Comparison of ENCODE assay signal across 9 cellular contexts in genomic region chr10:124035928-124036558, GRCh38. TPM values are rescaled to one million over a fixed set of nuclear protein-coding genes. Genes with fewer than 3 reads are reported as not detected.
DNase-seq lines count a peak whose midpoint lies in the region; ATAC-seq and TF ChIP-seq lines count a peak whose summit lies in the region.
"Had no signal": no experiment of that assay in that cellular context is flagged by ENCODE, and none has a peak within 500 bp of the region (broad histone marks: within the 10 kb centered on the region; RNA-seq: fewer than 3 reads in every experiment).

No MANE protein-coding gene starts in this region.

- H3K9me3 ChIP-seq in right cardiac atrium (ENCODE audit: control insufficient read depth, low read length) (no peaks in the 10 kb centered on the region), upper lobe of left lung (no peaks in the 10 kb centered on the region)

- intact Hi-C loops in right cardiac atrium (cut with DNase I) = no loop called here

- H3K4me3 ChIP-seq in right cardiac atrium (ENCODE audit: low read length) = no peak overlapping the region
- H3K4me3 ChIP-seq in upper lobe of left lung = no peak overlapping the region

- TF ChIP-seq EP300 in upper lobe of left lung (IDR thresholded peaks at IDR 0.05) = no peak

- ATAC-seq in HG03139 (IDR thresholded peaks at IDR 0.05; ENCODE audit: unreplicated experiment) = peak; percentile 94
- ATAC-seq in right cardiac atrium = peak in 1 of 2 donors; percentile 27
- ATAC-seq in upper lobe of left lung (ENCODE audit: low FRiP score in 2 of 2) = peak; percentile 63 to 86

- DNase-seq in Caki2 (ENCODE audit: low read depth) (peak; percentile 26), GM19240 (ENCODE audit: insufficient read length, low spot score) (peak; percentile 91), SKM-1 treated with dmso at 0.1 percent for 144 hours (lab: John Stamatoyannopoulos, UW; ENCODE audit: unreplicated experiment) (peak; percentile 86), right cardiac atrium (peak; percentile 31 to 72 (median 63)), upper lobe of left lung (peak; percentile 75 to 89), glomerular visceral epithelial cell (ENCODE audit: extremely low spot score) (no peak), islet precursor cell (no peak)

- WGBS in right cardiac atrium = 59% methylated on average over 21 of the region's 21 CpGs
- WGBS in upper lobe of left lung, 2 donors = 61 to 64% methylated on average over 20 to 21 of the region's 21 CpGs

- TF ChIP-seq CTCF in upper lobe of left lung (IDR thresholded peaks at IDR 0.05) = no peak

- H3K36me3 ChIP-seq in upper lobe of left lung = peaks cover 0 to 24% (median 6%) of the 10 kb centered on the region in 4 donors

- peak in 1 of 4 donors; percentile 8 for TF ChIP-seq POLR2A in upper lobe of left lung (IDR thresholded peaks at IDR 0.05)

- H3K27ac ChIP-seq in right cardiac atrium (ENCODE audit: low read length) (no peak overlapping the region), upper lobe of left lung (peak overlapping the region; percentile 56 to 77 (median 70))
- H3K27ac ChIP-seq: parathyroid adenoma had no signal

- H3K27me3 ChIP-seq in right cardiac atrium (ENCODE audit: control insufficient read depth, insufficient read depth) = no peaks in the 10 kb centered on the region
- no peaks in the 10 kb centered on the region for H3K27me3 ChIP-seq in upper lobe of left lung

- in situ Hi-C loops in Caki2 (cut with HindIII; ENCODE audit: low pct_unique_long_range_greater_than_20kb, low sequenced_read_pairs) = no loop called here

- H3K4me1 ChIP-seq in right cardiac atrium (ENCODE audit: control insufficient read depth, insufficient read depth, low read length) (peaks cover 7% of the 10 kb centered on the region), upper lobe of left lung (peaks cover 11 to 53% (median 32%) of the 10 kb centered on the region in 4 donors)
- H3K4me1 ChIP-seq: parathyroid adenoma had no signal

RNA-seq across cellular contexts. Expression of gene CHST15, which starts 57.4 kb away (rescaled TPM):
- total RNA-seq in Caki2 (2014; rRNA removed; shearing (Covaris generic); ENCODE audit: low replicate concordance) = 17.9 and 27.1 TPM in 2 replicates
- total RNA-seq in right cardiac atrium = 10 to 100 TPM in 1 of 4 donors, 1 to 10 TPM in 3; 5.0 to 11.9 (median 8.7) TPM
- 2.2 TPM for polyA plus RNA-seq in right cardiac atrium
- total RNA-seq in upper lobe of left lung = 10 to 100 TPM; 16.1 to 54.5 (median 27.3) TPM

Comparison
In these comparisons a context has a peak if more than half of its experiments do, and no peak if none do; other contexts are left out.
1. DNase-seq: peak in Caki2 (single experiment), GM19240 (single experiment), SKM-1 treated with dmso at 0.1 percent for 144 hours (single experiment), right cardiac atrium (3 of 3) and upper lobe of left lung (2 of 2); none in glomerular visceral epithelial cell (single experiment) and islet precursor cell (single experiment).